Comparison of ENCODE assay signal across 11 cellular contexts in the genomic region with DNA sequence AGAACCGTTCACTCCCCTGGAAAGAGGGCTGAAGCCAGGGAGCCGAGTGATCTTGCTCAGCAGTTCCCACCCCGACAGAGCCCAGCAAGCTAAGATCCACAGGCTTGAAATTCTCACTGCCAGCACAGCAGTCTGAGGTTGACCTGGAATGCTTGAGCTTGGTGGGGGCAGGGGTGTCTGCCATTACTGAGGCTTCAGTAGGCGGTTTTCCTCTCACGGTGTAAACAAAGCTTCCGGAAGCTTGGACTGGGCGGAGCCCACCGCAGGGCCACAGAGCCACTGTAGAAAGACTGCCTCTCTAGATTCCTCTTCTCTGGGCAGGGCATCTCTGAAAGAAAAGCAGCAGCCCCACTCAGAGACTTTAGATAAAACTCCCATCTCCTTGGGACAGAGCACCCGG.
"Had no signal": no experiment of that assay in that cellular context is flagged by ENCODE, and none has a peak within 500 bp of the region (broad histone marks: within the 10 kb centered on the region; RNA-seq: fewer than 3 reads in every experiment).

No MANE protein-coding gene starts in this region.

- H3K4me1 Mint-ChIP-seq: activated CD4-positive, alpha-beta T cell treated with anti-CD3 and anti-CD28 coated beads for 36 hours; brain; stimulated activated memory B cell treated with anti-CD40 and anti-IgM and Interleukin-4, amounts not matched to agents 10 μg/mL and 1 μg/mL and 100 μg/mL, for 72 hours had no signal

- H3K9me3 Mint-ChIP-seq: activated CD8-positive, alpha-beta T cell treated with anti-CD3 and anti-CD28 coated beads for 36 hours; activated naive CD4-positive, alpha-beta T cell treated with anti-CD3 and anti-CD28 coated beads for 36 hours; stimulated activated memory B cell treated with anti-CD40 and anti-IgM and Interleukin-4, amounts not matched to agents 10 μg/mL and 1 μg/mL and 100 μg/mL, for 72 hours had no signal

- H3K4me3 ChIP-seq: heart left ventricle, tibial nerve had no signal

- H3K27ac ChIP-seq: heart left ventricle, tibial nerve, VCaP had no signal

- H3K4me3 Mint-ChIP-seq: activated CD4-positive, alpha-beta T cell treated with anti-CD3 and anti-CD28 coated beads for 36 hours; activated CD8-positive, alpha-beta T cell treated with anti-CD3 and anti-CD28 coated beads for 36 hours; activated naive CD4-positive, alpha-beta T cell treated with anti-CD3 and anti-CD28 coated beads for 36 hours; brain; stimulated activated memory B cell treated with anti-CD40 and anti-IgM and Interleukin-4, amounts not matched to agents 10 μg/mL and 1 μg/mL and 100 μg/mL, for 72 hours had no signal

- H3K27ac Mint-ChIP-seq: activated CD4-positive, alpha-beta T cell treated with anti-CD3 and anti-CD28 coated beads for 36 hours; activated CD8-positive, alpha-beta T cell treated with anti-CD3 and anti-CD28 coated beads for 36 hours; activated naive CD4-positive, alpha-beta T cell treated with anti-CD3 and anti-CD28 coated beads for 36 hours; brain; stimulated activated memory B cell treated with anti-CD40 and anti-IgM and Interleukin-4, amounts not matched to agents 10 μg/mL and 1 μg/mL and 100 μg/mL, for 72 hours had no signal

- H3K4me1 ChIP-seq: heart left ventricle, tibial nerve had no signal

- ATAC-seq: activated CD4-positive, alpha-beta T cell treated with anti-CD3 and anti-CD28 coated beads for 36 hours; activated CD8-positive, alpha-beta T cell treated with anti-CD3 and anti-CD28 coated beads for 36 hours; heart left ventricle; stimulated activated memory B cell treated with anti-CD40 and anti-IgM and Interleukin-4, amounts not matched to agents 10 μg/mL and 1 μg/mL and 100 μg/mL, for 72 hours had no signal

- H3K27me3 ChIP-seq: heart left ventricle, tibial nerve had no signal

- H3K9me3 ChIP-seq: heart left ventricle, tibial nerve had no signal

- DNase-seq: activated CD4-positive, alpha-beta T cell treated with anti-CD3 and anti-CD28 coated beads for 36 hours; activated CD8-positive, alpha-beta T cell treated with anti-CD3 and anti-CD28 coated beads for 36 hours; activated naive CD4-positive, alpha-beta T cell treated with anti-CD3 and anti-CD28 coated beads for 36 hours; heart left ventricle; kidney glomerular epithelial cell; small intestine; SW 1271 had no signal

- H3K27me3 Mint-ChIP-seq: activated CD4-positive, alpha-beta T cell treated with anti-CD3 and anti-CD28 coated beads for 36 hours; activated CD8-positive, alpha-beta T cell treated with anti-CD3 and anti-CD28 coated beads for 36 hours; brain; stimulated activated memory B cell treated with anti-CD40 and anti-IgM and Interleukin-4, amounts not matched to agents 10 μg/mL and 1 μg/mL and 100 μg/mL, for 72 hours had no signal
